ENCODE assay signal across 17 cellular contexts in genomic region chr6:22106445-22106844, GRCh38.
DNase-seq lines count a peak whose midpoint lies in the region; ATAC-seq and TF ChIP-seq lines count a peak whose summit lies in the region.
"Had no signal": no experiment of that assay in that cellular context is flagged by ENCODE, and none has a peak within 500 bp of the region (broad histone marks: within the 10 kb centered on the region; RNA-seq: fewer than 3 reads in every experiment).

No MANE protein-coding gene starts in this region.

- peak; percentile 35 for DNase-seq in NCI-H2171 treated with DMSO at 0.1 percent for 48 hours (lab: John Stamatoyannopoulos, UW)
- no peak for DNase-seq in NCI-H2171 (lab: John Stamatoyannopoulos, UW)
- DNase-seq in NCI-H446 (lab: John Stamatoyannopoulos, UW): peak; percentile 83 to 92
- no peak for DNase-seq in GM10248 (ENCODE audit: extremely low spot score)
- DNase-seq: CD8-positive, alpha-beta T cell; COR-L47; DMS153; DMS79 treated with DMSO at 0.1 percent for 48 hours; EL; GDM1; HCEC 1CT; HFFc6 had no signal

- POLR2A ChIA-PET in GM10248 (lab: Yijun Ruan, JAX): no interaction called here

- no peaks in the 10 kb centered on the region for H3K36me3 Mint-ChIP-seq in activated T-helper 17 cell treated with anti-CD3 and anti-CD28 coated beads, Interleukin-2, amount 50 U/mL, for 72 hours (ENCODE audit: low read depth)
- no peaks in the 10 kb centered on the region for H3K36me3 Mint-ChIP-seq in stimulated activated memory B cell treated with anti-CD40 and anti-IgM and Interleukin-4, amounts not matched to agents 10 μg/mL and 1 μg/mL and 100 μg/mL, for 72 hours
- H3K36me3 Mint-ChIP-seq: CD14-positive monocyte; CD8-positive, alpha-beta T cell had no signal

- no peak overlapping the region for H3K4me3 Mint-ChIP-seq in activated T-helper 17 cell treated with anti-CD3 and anti-CD28 coated beads, Interleukin-2, amount 50 U/mL, for 72 hours
- no peak overlapping the region for H3K4me3 Mint-ChIP-seq in stimulated activated memory B cell treated with anti-CD40 and anti-IgM and Interleukin-4, amounts not matched to agents 10 μg/mL and 1 μg/mL and 100 μg/mL, for 72 hours
- H3K4me3 Mint-ChIP-seq: CD14-positive monocyte; CD8-positive, alpha-beta T cell; HFFc6 had no signal

- CTCF ChIA-PET in GM10248 (lab: Yijun Ruan, JAX): no interaction called here

- H3K27ac Mint-ChIP-seq in activated T-helper 17 cell treated with anti-CD3 and anti-CD28 coated beads, Interleukin-2, amount 50 U/mL, for 72 hours: no peak overlapping the region
- H3K27ac Mint-ChIP-seq in stimulated activated memory B cell treated with anti-CD40 and anti-IgM and Interleukin-4, amounts not matched to agents 10 μg/mL and 1 μg/mL and 100 μg/mL, for 72 hours: no peak overlapping the region
- H3K27ac Mint-ChIP-seq: CD14-positive monocyte; CD8-positive, alpha-beta T cell; HFFc6 had no signal

- no peaks in the 10 kb centered on the region for H3K4me1 Mint-ChIP-seq in activated T-helper 17 cell treated with anti-CD3 and anti-CD28 coated beads, Interleukin-2, amount 50 U/mL, for 72 hours
- H3K4me1 Mint-ChIP-seq in stimulated activated memory B cell treated with anti-CD40 and anti-IgM and Interleukin-4, amounts not matched to agents 10 μg/mL and 1 μg/mL and 100 μg/mL, for 72 hours: peaks cover 10% of the 10 kb centered on the region
- H3K4me1 Mint-ChIP-seq: CD14-positive monocyte had no signal

- H3K9me3 Mint-ChIP-seq in activated T-helper 17 cell treated with anti-CD3 and anti-CD28 coated beads, Interleukin-2, amount 50 U/mL, for 72 hours: peaks cover 7% of the 10 kb centered on the region
- peaks cover 12% of the 10 kb centered on the region for H3K9me3 Mint-ChIP-seq in stimulated activated memory B cell treated with anti-CD40 and anti-IgM and Interleukin-4, amounts not matched to agents 10 μg/mL and 1 μg/mL and 100 μg/mL, for 72 hours
- H3K9me3 Mint-ChIP-seq: CD8-positive, alpha-beta T cell; HFFc6 had no signal

- no peak for ATAC-seq in SK-N-SH treated with all-trans-retinoic acid at 6 μM for 48 hours
- ATAC-seq in activated T-helper 17 cell treated with anti-CD3 and anti-CD28 coated beads, Interleukin-2, amount 50 U/mL, for 72 hours (replicated peaks): no peak
- no peak for ATAC-seq in stimulated activated memory B cell treated with anti-CD40 and anti-IgM and Interleukin-4, amounts not matched to agents 10 μg/mL and 1 μg/mL and 100 μg/mL, for 72 hours
- ATAC-seq: CD8-positive, alpha-beta T cell; HepG2 had no signal

- no peak for TF ChIP-seq CTCF in GM10248 (IDR thresholded peaks at IDR 0.05; ENCODE audit: control extremely low read depth, extremely low read depth, low read depth, missing control alignments)

- H3K27me3 Mint-ChIP-seq in activated T-helper 17 cell treated with anti-CD3 and anti-CD28 coated beads, Interleukin-2, amount 50 U/mL, for 72 hours: peaks cover 3% of the 10 kb centered on the region
- no peaks in the 10 kb centered on the region for H3K27me3 Mint-ChIP-seq in stimulated activated memory B cell treated with anti-CD40 and anti-IgM and Interleukin-4, amounts not matched to agents 10 μg/mL and 1 μg/mL and 100 μg/mL, for 72 hours

TF ChIP-seq in SK-N-SH treated with all-trans-retinoic acid at 6 μM for 48 hours, 23 proteins besides CTCF, POLR2A, EP300 and RAD21:
- TF ChIP-seq TCF4 (CRISPR knock-in tag; IDR thresholded peaks at IDR 0.05; ENCODE audit: borderline replicate concordance): peak; percentile 72
- no peak for TF ChIP-seq ZFP30 (CRISPR knock-in tag; IDR thresholded peaks at IDR 0.05)
- TF ChIP-seq, protein P1, sequence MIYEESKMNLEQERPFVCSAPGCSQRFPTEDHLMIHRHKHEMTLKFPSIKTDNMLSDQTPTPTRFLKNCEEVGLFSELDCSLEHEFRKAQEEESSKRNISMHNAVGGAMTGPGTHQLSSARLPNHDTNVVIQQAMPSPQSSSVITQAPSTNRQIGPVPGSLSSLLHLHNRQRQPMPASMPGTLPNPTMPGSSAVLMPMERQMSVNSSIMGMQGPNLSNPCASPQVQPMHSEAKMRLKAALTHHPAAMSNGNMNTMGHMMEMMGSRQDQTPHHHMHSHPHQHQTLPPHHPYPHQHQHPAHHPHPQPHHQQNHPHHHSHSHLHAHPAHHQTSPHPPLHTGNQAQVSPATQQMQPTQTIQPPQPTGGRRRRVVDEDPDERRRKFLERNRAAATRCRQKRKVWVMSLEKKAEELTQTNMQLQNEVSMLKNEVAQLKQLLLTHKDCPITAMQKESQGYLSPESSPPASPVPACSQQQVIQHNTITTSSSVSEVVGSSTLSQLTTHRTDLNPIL (CRISPR knock-in tag; IDR thresholded peaks at IDR 0.05; ENCODE audit: low read depth): no peak

Comparison
In these comparisons a context has a peak if more than half of its experiments do, and no peak if none do; other contexts are left out.
1. DNase-seq: peak in NCI-H2171 treated with DMSO at 0.1 percent for 48 hours (single experiment) and NCI-H446 (2 of 2); none in NCI-H2171 (single experiment) and GM10248 (single experiment).